ENCODE assay signal across 19 cellular contexts in the genomic region with DNA sequence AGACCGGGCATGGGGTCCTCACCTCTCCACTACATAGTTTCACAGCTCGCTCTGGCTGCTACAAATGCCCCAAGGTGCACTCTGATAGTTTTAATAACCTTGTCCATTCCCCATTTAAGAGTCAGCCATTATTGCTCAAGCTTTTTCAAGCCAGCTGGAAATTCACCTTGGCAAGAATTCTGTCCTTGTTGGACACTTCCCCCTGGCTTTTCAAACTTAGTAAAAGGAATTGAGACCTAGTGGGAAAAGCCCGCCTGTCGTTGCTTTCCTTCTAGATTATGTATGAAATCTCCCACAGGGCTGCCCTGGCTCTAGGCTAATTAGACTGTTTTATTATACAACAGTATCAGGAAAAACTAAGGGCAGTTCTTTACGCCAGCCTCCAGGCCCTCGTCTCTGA.
A peak's percentile ranks its signal among the peaks of the same experiment; 100 is the strongest.
DNase-seq lines count a peak whose midpoint lies in the region; ATAC-seq, FAIRE-seq and TF ChIP-seq lines count a peak whose summit lies in the region.
"Had no signal": no experiment of that assay in that cellular context is flagged by ENCODE, and none has a peak within 500 bp of the region (broad histone marks: within the 10 kb centered on the region; RNA-seq: fewer than 3 reads in every experiment).

No MANE protein-coding gene starts in this region.

- no peak overlapping the region for H3K4me2 ChIP-seq in GM23248 (ENCODE audit: unreplicated experiment)
- H3K4me2 ChIP-seq in HepG2 (ENCODE audit: low read depth, low read length), result no peak overlapping the region

- no peak overlapping the region for H3K9ac ChIP-seq in GM23248
- H3K9ac ChIP-seq in HepG2 (ENCODE audit: insufficient read depth, low read depth, low read length), result peak overlapping the region; percentile 28; the same call in 1 of the 2 replicates
- no peak overlapping the region for H3K9ac ChIP-seq in skeletal muscle tissue (ENCODE audit: low read depth in 1 of 3, low read length in 3 of 3)

- no peaks in the 10 kb centered on the region for H3K36me3 ChIP-seq in GM23248 (ENCODE audit: low read depth)
- H3K36me3 ChIP-seq in HepG2 (replicated peaks in 1 of 2; ENCODE audit: control insufficient read depth in 1 of 2, insufficient read depth in 2 of 2, low read length in 2 of 2), result no peaks in the 10 kb centered on the region
- H3K36me3 ChIP-seq in skeletal muscle tissue (ENCODE audit: control insufficient read depth in 3 of 3, insufficient read depth in 3 of 3, low read length in 3 of 3), result no peaks in the 10 kb centered on the region

- TF ChIP-seq EP300 in HepG2 (IDR thresholded peaks at IDR 0.05; ENCODE audit: low read depth in 2 of 2, low read length in 2 of 2) (no peak), HepG2 (CRISPR knock-in tag; IDR thresholded peaks at IDR 0.05; ENCODE audit: borderline replicate concordance) (no peak)

- ATAC-seq in HepG2, result no peak

- DNase-seq in GM23248, result peak; percentile 20
- DNase-seq in globus pallidus (ENCODE audit: low spot score), result peak; percentile 17
- DNase-seq in HepG2 (ENCODE audit: low spot score), result no peak
- no peak for DNase-seq in GM03348 (ENCODE audit: low spot score)
- DNase-seq in NCI-H2107 (lab: John Stamatoyannopoulos, UW), result no peak
- DNase-seq in ACHN, result no peak
- DNase-seq: DMS 273 treated with DMSO at 0.1 percent for 48 hours, H9, IMR-90, Karpas-422, MM.1S, NCI-H1092 treated with DMSO at 0.1 percent for 48 hours, NCI-H1694, NCI-H2227 treated with DMSO at 0.1 percent for 48 hours, NCI-H524 had no signal

- TF ChIP-seq RAD21 in HepG2 (CRISPR knock-in tag; IDR thresholded peaks at IDR 0.05), result no peak

- H4K20me1 ChIP-seq in GM23248 (ENCODE audit: insufficient read depth) (no peaks in the 10 kb centered on the region), HepG2 (ENCODE audit: insufficient read depth, low read length) (no peaks in the 10 kb centered on the region)

- H3K27ac ChIP-seq in GM23248 (no peak overlapping the region), HepG2 (ENCODE audit: extremely low read length, insufficient read depth, low read length) (peak overlapping the region; percentile 83), skeletal muscle tissue (ENCODE audit: low read depth, low read length) (peak overlapping the region; percentile 14)
- H3K27ac ChIP-seq: C4-2B had no signal

- BruUV-seq in HepG2 (replicated peaks; lab: Mats Ljungman, UMichigan), result no TSS peak

- TF ChIP-seq POLR2A in HepG2 (IDR thresholded peaks at IDR 0.05; ENCODE audit: insufficient read depth in 1 of 2, low read depth in 2 of 2, low read length in 2 of 2), result no peak

- no peak for FAIRE-seq in HepG2 (lab: Jason Lieb, UNC)
- FAIRE-seq: A204.1, GM19239 had no signal

- H3K4me1 ChIP-seq in GM23248 (ENCODE audit: insufficient read depth), result no peaks in the 10 kb centered on the region
- H3K4me1 ChIP-seq in HepG2 (ENCODE audit: insufficient read depth, low read length), result peaks cover 39% of the 10 kb centered on the region
- H3K4me1 ChIP-seq in skeletal muscle tissue (ENCODE audit: control insufficient read depth in 3 of 3, insufficient read depth in 3 of 3, low read length in 3 of 3), result no peaks in the 10 kb centered on the region

- CTCF ChIA-PET in HepG2 (lab: Yijun Ruan, JAX; ENCODE audit: low intra/inter-chr PET ratio, low total read pairs), result no interaction called here

- POLR2A ChIA-PET in HepG2 (lab: Yijun Ruan, JAX), result interaction anchor here (1.2 kb wide), 1 partner anchor 345 kb away, joined by 10 read pairs; the partner anchor contains the start of gene STT3B

- intact Hi-C loops in HepG2 (cut with micrococcal nuclease; ENCODE audit: unreplicated experiment), result no loop called here

- WGBS in GM23248 (ENCODE audit: low coverage in 1 of 2, low lambda C conversion rate in 2 of 2, missing lambda C conversion rate in 2 of 2), 2 experiments, result 49 to 50% methylated on average over 6 of the region's 6 CpGs
- 91% methylated on average over 6 of the region's 6 CpGs for WGBS in HepG2 (ENCODE audit: low lambda C conversion rate)

- no peak for TF ChIP-seq CTCF in HepG2 (CRISPR knock-in tag; IDR thresholded peaks at IDR 0.05)

- H3K4me3 ChIP-seq in GM23248, result no peak overlapping the region
- H3K4me3 ChIP-seq in HepG2 (replicated peaks in 1 of 3; ENCODE audit: insufficient read depth in 1 of 3, low read depth in 2 of 3, low read length in 3 of 3), result no peak overlapping the region
- no peak overlapping the region for H3K4me3 ChIP-seq in skeletal muscle tissue (ENCODE audit: low read length in 3 of 3)

- H2AFZ ChIP-seq in GM23248, result no peak overlapping the region
- no peak overlapping the region for H2AFZ ChIP-seq in HepG2 (ENCODE audit: low read length)

- H3K27me3 ChIP-seq in GM23248 (replicated peaks; ENCODE audit: insufficient read depth), result no peaks in the 10 kb centered on the region
- H3K27me3 ChIP-seq in HepG2 (ENCODE audit: control insufficient read depth in 1 of 2, insufficient read depth in 2 of 2, low read length in 2 of 2), result no peaks in the 10 kb centered on the region
- H3K27me3 ChIP-seq in skeletal muscle tissue (ENCODE audit: control insufficient read depth in 3 of 3, insufficient read depth in 3 of 3, low read length in 3 of 3), result no peaks in the 10 kb centered on the region

- H3F3A ChIP-seq in GM23248 (ENCODE audit: insufficient read depth), result no peaks in the 10 kb centered on the region

- H3K79me2 ChIP-seq in GM23248 (ENCODE audit: insufficient read depth) (no peaks in the 10 kb centered on the region), HepG2 (ENCODE audit: insufficient read depth, low read length) (no peaks in the 10 kb centered on the region)

- no peaks in the 10 kb centered on the region for H3K9me2 ChIP-seq in GM23248 (ENCODE audit: insufficient read depth)

- H3K9me3 ChIP-seq in GM23248 (ENCODE audit: low read depth) (no peaks in the 10 kb centered on the region), HepG2 (ENCODE audit: low read length) (no peaks in the 10 kb centered on the region), skeletal muscle tissue (ENCODE audit: control insufficient read depth in 3 of 3, low read length in 3 of 3) (no peaks in the 10 kb centered on the region)

- in situ Hi-C loops in GM23248 (cut with MboI) (no loop called here), HepG2 (cut with HindIII; ENCODE audit: extremely low pct_ligation_motif_present, low pct_unique_long_range_greater_than_20kb) (no loop called here), ACHN (cut with HindIII; ENCODE audit: low pct_ligation_motif_present, low pct_unique_long_range_greater_than_20kb, low sequenced_read_pairs) (no loop called here)

TF ChIP-seq in HepG2, 621 proteins besides CTCF, POLR2A, EP300 and RAD21 (continues in another document):
- TF ChIP-seq ZNF496 (CRISPR knock-in tag; IDR thresholded peaks at IDR 0.05; ENCODE audit: insufficient replicate concordance), result no peak
- TF ChIP-seq, protein P1, sequence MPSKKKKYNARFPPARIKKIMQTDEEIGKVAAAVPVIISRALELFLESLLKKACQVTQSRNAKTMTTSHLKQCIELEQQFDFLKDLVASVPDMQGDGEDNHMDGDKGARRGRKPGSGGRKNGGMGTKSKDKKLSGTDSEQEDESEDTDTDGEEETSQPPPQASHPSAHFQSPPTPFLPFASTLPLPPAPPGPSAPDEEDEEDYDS (CRISPR knock-in tag; IDR thresholded peaks at IDR 0.05), result no peak
- TF ChIP-seq, protein P2, sequence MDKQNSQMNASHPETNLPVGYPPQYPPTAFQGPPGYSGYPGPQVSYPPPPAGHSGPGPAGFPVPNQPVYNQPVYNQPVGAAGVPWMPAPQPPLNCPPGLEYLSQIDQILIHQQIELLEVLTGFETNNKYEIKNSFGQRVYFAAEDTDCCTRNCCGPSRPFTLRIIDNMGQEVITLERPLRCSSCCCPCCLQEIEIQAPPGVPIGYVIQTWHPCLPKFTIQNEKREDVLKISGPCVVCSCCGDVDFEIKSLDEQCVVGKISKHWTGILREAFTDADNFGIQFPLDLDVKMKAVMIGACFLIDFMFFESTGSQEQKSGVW (CRISPR knock-in tag; IDR thresholded peaks at IDR 0.05; ENCODE audit: borderline replicate concordance), result no peak
- no peak for TF ChIP-seq NRL (CRISPR knock-in tag; IDR thresholded peaks at IDR 0.05; ENCODE audit: borderline replicate concordance)
- no peak for TF ChIP-seq DDIT3 (CRISPR knock-in tag; IDR thresholded peaks at IDR 0.05)
- TF ChIP-seq E2F1 (CRISPR knock-in tag; IDR thresholded peaks at IDR 0.05), result no peak
- TF ChIP-seq REPIN1 (CRISPR knock-in tag; IDR thresholded peaks at IDR 0.05; ENCODE audit: borderline replicate concordance, low read depth), result no peak
- no peak for TF ChIP-seq CENPX (CRISPR knock-in tag; IDR thresholded peaks at IDR 0.05)
- TF ChIP-seq, protein P3, sequence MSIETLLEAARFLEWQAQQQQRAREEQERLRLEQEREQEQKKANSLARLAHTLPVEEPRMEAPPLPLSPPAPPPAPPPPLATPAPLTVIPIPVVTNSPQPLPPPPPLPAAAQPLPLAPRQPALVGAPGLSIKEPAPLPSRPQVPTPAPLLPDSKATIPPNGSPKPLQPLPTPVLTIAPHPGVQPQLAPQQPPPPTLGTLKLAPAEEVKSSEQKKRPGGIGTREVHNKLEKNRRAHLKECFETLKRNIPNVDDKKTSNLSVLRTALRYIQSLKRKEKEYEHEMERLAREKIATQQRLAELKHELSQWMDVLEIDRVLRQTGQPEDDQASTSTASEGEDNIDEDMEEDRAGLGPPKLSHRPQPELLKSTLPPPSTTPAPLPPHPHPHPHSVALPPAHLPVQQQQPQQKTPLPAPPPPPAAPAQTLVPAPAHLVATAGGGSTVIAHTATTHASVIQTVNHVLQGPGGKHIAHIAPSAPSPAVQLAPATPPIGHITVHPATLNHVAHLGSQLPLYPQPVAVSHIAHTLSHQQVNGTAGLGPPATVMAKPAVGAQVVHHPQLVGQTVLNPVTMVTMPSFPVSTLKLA (IDR thresholded peaks at IDR 0.05), result no peak
- TF ChIP-seq ARNT2 (CRISPR knock-in tag; IDR thresholded peaks at IDR 0.05; ENCODE audit: low read depth), result no peak
- no peak for TF ChIP-seq ASH2L (IDR thresholded peaks at IDR 0.05; ENCODE audit: insufficient read length, low read depth, low read length)
- no peak for TF ChIP-seq SAP130 (CRISPR knock-in tag; IDR thresholded peaks at IDR 0.05; ENCODE audit: low read depth)
- no peak for TF ChIP-seq ZNF569 (CRISPR knock-in tag; IDR thresholded peaks at IDR 0.05; ENCODE audit: borderline replicate concordance)
- TF ChIP-seq ATRX (CRISPR knock-in tag; IDR thresholded peaks at IDR 0.05; ENCODE audit: borderline replicate concordance), result no peak

Comparison
In these comparisons a context has a peak if more than half of its experiments do, and no peak if none do; other contexts are left out.
1. DNase-seq: peak in GM23248 (single experiment) and globus pallidus (single experiment); none in HepG2 (single experiment), GM03348 (single experiment), NCI-H2107 (single experiment) and ACHN (single experiment).